8 cellular contexts compared by ENCODE assay signal in genomic region chr9:120712539-120713031, GRCh38. TPM values are rescaled to one million over a fixed set of nuclear protein-coding genes. Genes with fewer than 3 reads are reported as not detected.
DNase-seq lines count a peak whose midpoint lies in the region; ATAC-seq, FAIRE-seq and TF ChIP-seq lines count a peak whose summit lies in the region.

No MANE protein-coding gene starts in this region.

- peak overlapping the region; percentile 79 to 89 (median 85); a peak in 5 of 6 replicates for H3K4me3 ChIP-seq in HepG2 (replicated peaks in 1 of 3; ENCODE audit: insufficient read depth in 1 of 3, low read depth in 2 of 3, low read length in 3 of 3)

- H3K4me2 ChIP-seq in HepG2 (ENCODE audit: low read depth, low read length) = peak overlapping the region; percentile 95

- TF ChIP-seq POLR2A in HepG2 (IDR thresholded peaks at IDR 0.05; ENCODE audit: insufficient read depth in 1 of 2, low read depth in 2 of 2, low read length in 2 of 2) = no peak

- no peaks in the 10 kb centered on the region for H4K20me1 ChIP-seq in HepG2 (ENCODE audit: insufficient read depth, low read length)

- no peaks in the 10 kb centered on the region for H3K27me3 Mint-ChIP-seq in T-helper 1 cell treated with Interleukin-12 subunit alpha and Interleukin-12 subunit beta and Interleukin-4 antibody, amounts not matched to agents 30 μg/mL and 1 μg/mL, for 36 hours (ENCODE audit: low read depth)
- H3K27me3 Mint-ChIP-seq in activated naive CD8-positive, alpha-beta T cell = no peaks in the 10 kb centered on the region

- peak overlapping the region; percentile 64 for H3K27ac ChIP-seq in HepG2 (ENCODE audit: extremely low read length, insufficient read depth, low read length)

- peaks cover 73% of the 10 kb centered on the region for H3K4me1 ChIP-seq in HepG2 (ENCODE audit: insufficient read depth, low read length)

- H3K27ac Mint-ChIP-seq in T-helper 1 cell treated with Interleukin-12 subunit alpha and Interleukin-12 subunit beta and Interleukin-4 antibody, amounts not matched to agents 30 μg/mL and 1 μg/mL, for 36 hours = peak overlapping the region; percentile 82
- peak overlapping the region; percentile 75 for H3K27ac Mint-ChIP-seq in activated naive CD8-positive, alpha-beta T cell

- TF ChIP-seq CTCF in HepG2 (CRISPR knock-in tag; IDR thresholded peaks at IDR 0.05) = no peak

- ATAC-seq in HepG2 = no peak
- no peak for ATAC-seq in HG02885 (IDR thresholded peaks at IDR 0.05; ENCODE audit: poor library complexity, unreplicated experiment)

- H3K79me2 ChIP-seq in HepG2 (ENCODE audit: insufficient read depth, low read length) = peaks cover 34% of the 10 kb centered on the region

- in situ Hi-C loops in HepG2 (cut with HindIII; ENCODE audit: extremely low pct_ligation_motif_present, low pct_unique_long_range_greater_than_20kb) = loop anchor here (5.0 kb wide), 1 partner anchor 75 kb away; no protein-coding TSS in a partner anchor

- peak overlapping the region; percentile 89 for H3K4me3 Mint-ChIP-seq in T-helper 1 cell treated with Interleukin-12 subunit alpha and Interleukin-12 subunit beta and Interleukin-4 antibody, amounts not matched to agents 30 μg/mL and 1 μg/mL, for 36 hours
- peak overlapping the region; percentile 87 for H3K4me3 Mint-ChIP-seq in activated naive CD8-positive, alpha-beta T cell

- no peaks in the 10 kb centered on the region for H3K27me3 ChIP-seq in HepG2 (ENCODE audit: control insufficient read depth in 1 of 2, insufficient read depth in 2 of 2, low read length in 2 of 2)

- CTCF ChIA-PET in HepG2 (lab: Yijun Ruan, JAX; ENCODE audit: low intra/inter-chr PET ratio, low total read pairs) = no interaction called here

- peak overlapping the region; percentile 72; the same call in 1 of the 2 replicates for H3K9ac ChIP-seq in HepG2 (ENCODE audit: insufficient read depth, low read depth, low read length)

- BruUV-seq in HepG2 (replicated peaks; lab: Mats Ljungman, UMichigan) = TSS peak; percentile 50

- no peaks in the 10 kb centered on the region for H3K36me3 ChIP-seq in HepG2 (replicated peaks in 1 of 2; ENCODE audit: control insufficient read depth in 1 of 2, insufficient read depth in 2 of 2, low read length in 2 of 2)

- no peak for TF ChIP-seq RAD21 in HepG2 (CRISPR knock-in tag; IDR thresholded peaks at IDR 0.05)

- H3K4me1 Mint-ChIP-seq in T-helper 1 cell treated with Interleukin-12 subunit alpha and Interleukin-12 subunit beta and Interleukin-4 antibody, amounts not matched to agents 30 μg/mL and 1 μg/mL, for 36 hours (ENCODE audit: low read depth) = peaks cover 34% of the 10 kb centered on the region
- peaks cover 39% of the 10 kb centered on the region for H3K4me1 Mint-ChIP-seq in activated naive CD8-positive, alpha-beta T cell (ENCODE audit: low read depth)

- no peaks in the 10 kb centered on the region for H3K36me3 Mint-ChIP-seq in T-helper 1 cell treated with Interleukin-12 subunit alpha and Interleukin-12 subunit beta and Interleukin-4 antibody, amounts not matched to agents 30 μg/mL and 1 μg/mL, for 36 hours (ENCODE audit: low read depth)
- no peaks in the 10 kb centered on the region for H3K36me3 Mint-ChIP-seq in activated naive CD8-positive, alpha-beta T cell

- DNase-seq in T-helper 1 cell (no peak), HepG2 (ENCODE audit: low spot score) (no peak), superior temporal gyrus (ENCODE audit: extremely low spot score) (peak; percentile 71), D341Med (ENCODE audit: low spot score) (no peak), iPS-NIHi11 (ENCODE audit: low spot score) (no peak)

- H3K9me3 ChIP-seq in HepG2 (ENCODE audit: low read length) = no peaks in the 10 kb centered on the region

- FAIRE-seq in HepG2 (lab: Jason Lieb, UNC) = peak; percentile 53

- POLR2A ChIA-PET in HepG2 (lab: Yijun Ruan, JAX) = interaction anchor here (0.7 to 4.3 kb wide), 5 partner anchors 8 to 141 kb away, joined by 3 to 37 read pairs (median 4); partner anchors contain the start of gene FBXW2

- 10% methylated on average over 4 of the region's 4 CpGs for WGBS in HepG2 (ENCODE audit: low lambda C conversion rate)

- no peak for TF ChIP-seq EP300 in HepG2 (IDR thresholded peaks at IDR 0.05; ENCODE audit: low read depth in 2 of 2, low read length in 2 of 2)
- no peak for TF ChIP-seq EP300 in HepG2 (CRISPR knock-in tag; IDR thresholded peaks at IDR 0.05; ENCODE audit: borderline replicate concordance)

- intact Hi-C loops in HepG2 (cut with micrococcal nuclease; ENCODE audit: unreplicated experiment) = no loop called here

- no peaks in the 10 kb centered on the region for H3K9me3 Mint-ChIP-seq in T-helper 1 cell treated with Interleukin-12 subunit alpha and Interleukin-12 subunit beta and Interleukin-4 antibody, amounts not matched to agents 30 μg/mL and 1 μg/mL, for 36 hours
- H3K9me3 Mint-ChIP-seq in activated naive CD8-positive, alpha-beta T cell (ENCODE audit: low read depth) = no peaks in the 10 kb centered on the region

- peak overlapping the region; percentile 44 for H2AFZ ChIP-seq in HepG2 (ENCODE audit: low read length)

TF ChIP-seq in HepG2, 621 proteins besides CTCF, POLR2A, EP300 and RAD21:
- TF ChIP-seq EHMT2 (IDR thresholded peaks at IDR 0.05; ENCODE audit: borderline replicate concordance, low read depth, low read length) (peak; percentile 74; the same call in 1 of the 2 replicates), POLR2G (IDR thresholded peaks at IDR 0.05; ENCODE audit: low read depth, low read length) (no peak), DMAP1 (CRISPR knock-in tag; IDR thresholded peaks at IDR 0.05) (no peak), SOX6 (IDR thresholded peaks at IDR 0.05) (no peak), SOX6 (CRISPR knock-in tag; IDR thresholded peaks at IDR 0.05) (0 out of 2 replicates have a peak, but pooled peaks have one; percentile 7), RFX3 (CRISPR knock-in tag; IDR thresholded peaks at IDR 0.05) (no peak), ZGPAT (CRISPR knock-in tag; IDR thresholded peaks at IDR 0.05) (0 out of 2 replicates have a peak, but pooled peaks have one; percentile 2), CREB1 (IDR thresholded peaks at IDR 0.05) (no peak), CREB1 (CRISPR knock-in tag; IDR thresholded peaks at IDR 0.05) (0 out of 2 replicates have a peak, but pooled peaks have one; percentile 20), ISX (CRISPR knock-in tag; conservative IDR thresholded peaks at IDR 0.05) (no peak)

RNA-seq across cellular contexts. Expression of gene MEGF9, which starts 1.7 kb away (rescaled TPM):
- total RNA-seq in HepG2 (2016; rRNA removed; fragmentation: Illumina TruSeq; extraction: Trizol) = 3.1 and 3.3 TPM in 2 replicates
- total RNA-seq in HepG2 (2016; cell fraction: cytosol; rRNA removed; fragmentation: Illumina TruSeq; extraction: Trizol; ENCODE audit: low read depth) = 0.71 and 0.88 TPM in 2 replicates
- 3.1 and 3.7 TPM in 2 replicates for total RNA-seq in HepG2 (2016; cell fraction: insoluble cytoplasmic fraction; rRNA removed; fragmentation: Illumina TruSeq; extraction: Trizol)
- 4.3 and 4.5 TPM in 2 replicates for total RNA-seq in HepG2 (2016; cell fraction: membrane; rRNA removed; fragmentation: Illumina TruSeq; extraction: Trizol)
- total RNA-seq in HepG2 (2016; cell fraction: nucleus; rRNA removed; fragmentation: Illumina TruSeq; extraction: Trizol) = 3.8 and 3.9 TPM in 2 replicates
- polyA plus RNA-seq in HepG2 (2011; rRNA removed) = 3.3 and 3.6 TPM in 2 replicates
- 1.7 and 3.4 TPM in 2 replicates for polyA plus RNA-seq in HepG2 (2011; cell fraction: cytosol; rRNA removed)
- 0.82 and 1.6 TPM in 2 replicates for polyA plus RNA-seq in HepG2 (2011; cell fraction: nucleus; rRNA removed)
- polyA plus RNA-seq in HepG2 (2012) = 6.3 and 6.4 TPM in 2 replicates
- 0.44 and 0.52 TPM in 2 replicates for polyA plus RNA-seq in HepG2 (2016; cell fraction: cytosol; fragmentation: Illumina TruSeq; extraction: Trizol; ENCODE audit: low read depth)
- polyA plus RNA-seq in HepG2 (2016; cell fraction: insoluble cytoplasmic fraction; fragmentation: Illumina TruSeq; extraction: Trizol; ENCODE audit: low read depth) = 3.5 and 4.3 TPM in 2 replicates
- polyA plus RNA-seq in HepG2 (2016; cell fraction: membrane; fragmentation: Illumina TruSeq; extraction: Trizol; ENCODE audit: low read depth) = 2.7 and 2.9 TPM in 2 replicates
- polyA plus RNA-seq in HepG2 (2016; cell fraction: nucleus; fragmentation: Illumina TruSeq; extraction: Trizol; ENCODE audit: insufficient read depth, low read depth) = 4.6 and 4.7 TPM in 2 replicates
- polyA minus RNA-seq in HepG2 (2011; rRNA and poly(A)+ RNA removed; ENCODE audit: low replicate concordance) = 2.5 and 6.5 TPM in 2 replicates
- 4.0 and 5.0 TPM in 2 replicates for polyA minus RNA-seq in HepG2 (2011; cell fraction: cytosol; rRNA and poly(A)+ RNA removed)
- 1.9 and 4.0 TPM in 2 replicates for polyA minus RNA-seq in HepG2 (2011; cell fraction: nucleus; rRNA and poly(A)+ RNA removed)
